3 cellular contexts compared by ENCODE assay signal in genomic region chr1:93357242-93357641, GRCh38.
TF ChIP-seq lines count a peak whose summit lies in the region.

No MANE protein-coding gene starts in this region.

TF ChIP-seq in HepG2, 621 proteins besides CTCF, POLR2A, EP300 and RAD21:
- no peak for TF ChIP-seq ZNF274 (CRISPR knock-in tag; IDR thresholded peaks at IDR 0.05)
- no peak for TF ChIP-seq ZNF691 (CRISPR knock-in tag; IDR thresholded peaks at IDR 0.05; ENCODE audit: borderline replicate concordance, low read depth)
- TF ChIP-seq KLF11 (CRISPR knock-in tag; IDR thresholded peaks at IDR 0.05): no peak
- no peak for TF ChIP-seq ATF7 (IDR thresholded peaks at IDR 0.05)
- no peak for TF ChIP-seq ATF7 (CRISPR knock-in tag; IDR thresholded peaks at IDR 0.05)
- TF ChIP-seq ZNF121 (CRISPR knock-in tag; IDR thresholded peaks at IDR 0.05): peak; percentile 85
- TF ChIP-seq LRRFIP1 (CRISPR knock-in tag; conservative IDR thresholded peaks at IDR 0.05): no peak

TF ChIP-seq in GM23338, 12 proteins besides CTCF, POLR2A, EP300 and RAD21:
- no peak for TF ChIP-seq EZH2 (IDR thresholded peaks at IDR 0.05; ENCODE audit: low read depth, unreplicated experiment)
- TF ChIP-seq POLR2AphosphoS5 (IDR thresholded peaks at IDR 0.05; ENCODE audit: low read depth): no peak
- TF ChIP-seq JUNB (IDR thresholded peaks at IDR 0.05; ENCODE audit: unreplicated experiment): no peak
- no peak for TF ChIP-seq CREB1 (CRISPR knock-in tag; IDR thresholded peaks at IDR 0.05; ENCODE audit: low read depth)
- TF ChIP-seq STAT1 (IDR thresholded peaks at IDR 0.05; ENCODE audit: unreplicated experiment): no peak
- TF ChIP-seq ETS1 (IDR thresholded peaks at IDR 0.05): no peak
- no peak for TF ChIP-seq EZH2phosphoT487 (IDR thresholded peaks at IDR 0.05; ENCODE audit: unreplicated experiment)
- no peak for TF ChIP-seq ZNF462 (CRISPR knock-in tag; IDR thresholded peaks at IDR 0.05)
- no peak for TF ChIP-seq ZNF331 (CRISPR knock-in tag; IDR thresholded peaks at IDR 0.05; ENCODE audit: low read depth)

TF ChIP-seq in WTC11, 78 proteins besides CTCF, POLR2A, EP300 and RAD21:
- TF ChIP-seq NR2C2 (CRISPR knock-in tag; IDR thresholded peaks at IDR 0.05): no peak
- TF ChIP-seq ZNF121 (CRISPR knock-in tag; IDR thresholded peaks at IDR 0.05): 0 out of 2 replicates have a peak, but pooled peaks have one; percentile 36
